8 cellular contexts compared by ENCODE assay signal in the genomic region with DNA sequence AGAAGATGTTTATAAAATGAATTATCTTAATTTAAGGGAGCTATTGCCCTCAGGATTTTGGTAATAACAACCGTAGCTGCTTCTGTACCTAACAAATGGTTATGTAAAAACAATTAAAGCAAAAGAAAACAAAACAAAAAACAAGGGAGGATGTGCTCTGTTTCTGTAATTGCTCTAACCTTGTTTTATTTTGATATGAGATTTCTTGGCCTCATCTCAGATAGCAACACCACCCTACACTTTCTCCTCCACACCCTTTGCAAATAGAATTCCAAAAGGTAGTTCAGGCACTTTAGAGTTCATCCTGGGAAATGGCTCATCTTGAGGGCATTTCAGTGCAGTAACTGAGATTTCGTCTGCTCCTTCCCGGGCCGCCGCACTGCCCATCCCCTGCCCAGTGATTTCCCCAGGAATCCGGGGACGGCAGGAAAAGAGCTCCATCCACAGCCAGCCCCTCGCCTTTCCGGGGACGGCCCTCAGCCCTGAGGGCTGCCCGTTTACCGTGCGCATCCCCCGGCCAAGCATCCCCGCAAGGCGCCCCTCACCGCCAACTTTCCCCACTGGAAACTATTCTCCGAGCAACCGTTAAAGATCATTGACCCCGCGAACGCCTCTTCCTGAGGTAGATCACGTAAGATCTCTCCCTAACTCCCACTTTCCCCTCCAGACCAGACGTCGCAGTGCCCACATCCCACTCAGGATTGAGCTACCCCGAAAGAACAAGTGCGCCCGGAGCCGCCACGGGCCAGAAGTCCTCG. TPM values are rescaled to one million over a fixed set of nuclear protein-coding genes. Genes with fewer than 3 reads are reported as not detected.
DNase-seq lines count a peak whose midpoint lies in the region; ATAC-seq and TF ChIP-seq lines count a peak whose summit lies in the region.

No MANE protein-coding gene starts in this region.

- H3K27me3 Mint-ChIP-seq in chondrocyte (ENCODE audit: low read depth): no peaks in the 10 kb centered on the region

- peaks cover 59% of the 10 kb centered on the region for H3K4me1 Mint-ChIP-seq in chondrocyte (ENCODE audit: low read depth)

- WGBS in lung, 2 donors: 2% methylated on average over 31 of the region's 31 CpGs
- 1 to 2% methylated on average over 22 to 31 of the region's 31 CpGs for WGBS in thyroid gland, 2 donors

- H3K79me2 ChIP-seq in DOHH2 (ENCODE audit: control insufficient read depth, low read length) (peaks cover 68% of the 10 kb centered on the region), Loucy (ENCODE audit: insufficient read depth, low read length) (peaks cover 67% of the 10 kb centered on the region)

- no peak overlapping the region for H2AFZ ChIP-seq in Loucy (ENCODE audit: low read length)

- H3K27me3 ChIP-seq in DOHH2 (ENCODE audit: control insufficient read depth, low read length) (no peaks in the 10 kb centered on the region), Loucy (ENCODE audit: insufficient read depth, low read length, poor library complexity, severe bottlenecking) (no peaks in the 10 kb centered on the region), lung (ENCODE audit: control insufficient read depth, insufficient read depth) (no peaks in the 10 kb centered on the region), thyroid gland (no peaks in the 10 kb centered on the region)

- DNase-seq in chondrocyte (ENCODE audit: low spot score) (no peak), lung (ENCODE audit: low spot score) (no peak), thyroid gland (peak in 1 of 2 donors; percentile 45), activated gamma-delta T cell treated with Interleukin-2 at 50 U/mL for 16 hours (no peak), NCI-H1694 treated with DMSO at 0.1 percent for 48 hours (lab: John Stamatoyannopoulos, UW) (no peak)

- H3K9me3 ChIP-seq in DOHH2 (ENCODE audit: control insufficient read depth, insufficient read depth, low read length) (no peaks in the 10 kb centered on the region), Loucy (ENCODE audit: insufficient read depth, low read depth, low read length) (no peaks in the 10 kb centered on the region), lung (ENCODE audit: control insufficient read depth in 2 of 2, insufficient read depth in 1 of 2, low read length in 1 of 2) (no peaks in the 10 kb centered on the region), thyroid gland (no peaks in the 10 kb centered on the region)

- no peak for TF ChIP-seq CTCF in DOHH2 (IDR thresholded peaks at IDR 0.05; ENCODE audit: low read depth, low read length, poor library complexity, severe bottlenecking)
- no peak for TF ChIP-seq CTCF in Loucy (conservative IDR thresholded peaks at IDR 0.05; ENCODE audit: low read length)
- no peak for TF ChIP-seq CTCF in chondrocyte (IDR thresholded peaks at IDR 0.05)
- no peak for TF ChIP-seq CTCF in lung (IDR thresholded peaks at IDR 0.05; ENCODE audit: control extremely low read depth, extremely low read depth)
- no peak for TF ChIP-seq CTCF in thyroid gland (IDR thresholded peaks at IDR 0.05)

- H3K4me3 ChIP-seq in DOHH2 (ENCODE audit: low read length) (peak overlapping the region; percentile 81), Loucy (ENCODE audit: low read length, poor library complexity, severe bottlenecking) (peak overlapping the region; percentile 77), lung (peak overlapping the region; percentile 99), thyroid gland (replicated peaks in 1 of 3) (peak overlapping the region; percentile 63 to 89 (median 88))

- H4K20me1 ChIP-seq in DOHH2 (ENCODE audit: control insufficient read depth, insufficient read depth, low read depth, low read length) (0 out of 2 replicates have a peak, but pooled peaks cover 3% of the 10 kb centered on the region), Loucy (ENCODE audit: insufficient read depth, low read length, poor library complexity, severe bottlenecking) (peaks cover 41% of the 10 kb centered on the region)

- peak overlapping the region; percentile 95 for H3K9ac ChIP-seq in Loucy (ENCODE audit: low read depth, low read length, poor library complexity, severe bottlenecking)

- peaks cover 51% of the 10 kb centered on the region for H3F3A ChIP-seq in DOHH2 (ENCODE audit: control insufficient read depth, insufficient read depth)
- peaks cover 12% of the 10 kb centered on the region for H3F3A ChIP-seq in Loucy (ENCODE audit: low read depth)

- TF ChIP-seq POLR2A in thyroid gland (IDR thresholded peaks at IDR 0.05): peak in 1 of 2 donors; percentile 46

- H3K9me2 ChIP-seq in DOHH2 (replicated peaks; ENCODE audit: control insufficient read depth, low read length) (no peaks in the 10 kb centered on the region), Loucy (replicated peaks; ENCODE audit: low read depth, low read length) (no peaks in the 10 kb centered on the region)

- H3K4me2 ChIP-seq in DOHH2 (ENCODE audit: low read length) (peak overlapping the region; percentile 76), Loucy (ENCODE audit: low read depth, low read length, poor library complexity, severe bottlenecking) (peak overlapping the region; percentile 83)

- H3K4me3 Mint-ChIP-seq in chondrocyte (ENCODE audit: unreplicated experiment): peak overlapping the region; percentile 89

- intact Hi-C loops in thyroid gland (cut with DNase I): loop anchor here (5.0 kb wide), 1 partner anchor 155 kb away; no protein-coding TSS in a partner anchor

- peak overlapping the region; percentile 91 for H3K27ac Mint-ChIP-seq in chondrocyte (ENCODE audit: unreplicated experiment)

- no peaks in the 10 kb centered on the region for H3K36me3 Mint-ChIP-seq in chondrocyte (ENCODE audit: low read depth)

- peak overlapping the region; percentile 96 for H3K27ac ChIP-seq in DOHH2 (ENCODE audit: low read depth, low read length)
- H3K27ac ChIP-seq in lung (ENCODE audit: low read depth in 1 of 2, low read length in 1 of 2): peak overlapping the region; percentile 79 to 98
- peak overlapping the region; percentile 96 to 99 (median 98) for H3K27ac ChIP-seq in thyroid gland

- H3K36me3 ChIP-seq in DOHH2 (ENCODE audit: control insufficient read depth, low read length) (peaks cover 23% of the 10 kb centered on the region), Loucy (ENCODE audit: insufficient read depth, low read length) (no peaks in the 10 kb centered on the region), lung (ENCODE audit: control insufficient read depth in 2 of 2, insufficient read depth in 2 of 2, low read length in 2 of 2) (no peaks in the 10 kb centered on the region), thyroid gland (no peaks in the 10 kb centered on the region)

- H3K4me1 ChIP-seq in DOHH2 (ENCODE audit: control insufficient read depth, low read length) (peaks cover 63% of the 10 kb centered on the region), Loucy (ENCODE audit: insufficient read depth, low read length, poor library complexity, severe bottlenecking) (peaks cover 37% of the 10 kb centered on the region), lung (ENCODE audit: control insufficient read depth in 2 of 2, insufficient read depth in 2 of 2, low read length in 2 of 2) (peaks cover 0 to 7% of the 10 kb centered on the region in 2 donors), thyroid gland (peaks cover 40 to 51% of the 10 kb centered on the region in 2 donors)

- no peak for ATAC-seq in lung (ENCODE audit: insufficient read depth, low FRiP score)
- no peak for ATAC-seq in GM18868 (IDR thresholded peaks at IDR 0.05; ENCODE audit: unreplicated experiment)

- no peaks in the 10 kb centered on the region for H3K9me3 Mint-ChIP-seq in chondrocyte (ENCODE audit: low read depth)

RNA-seq across cellular contexts. Expression of a gene that starts 1.2 kb away (rescaled TPM):
- 49.4 to 61.2 TPM (median 58.7 TPM) in 3 replicates for total RNA-seq in chondrocyte
- 10 to 100 TPM; 34.5 to 94.3 TPM for total RNA-seq in lung
- polyA plus RNA-seq in lung: 10 to 100 TPM; 16.0 to 24.5 TPM
- total RNA-seq in thyroid gland: 10 to 100 TPM; 55.8 to 78.5 (median 76.0) TPM

RNA-seq across cellular contexts. Expression of a gene that starts 11.9 kb away (rescaled TPM):
- total RNA-seq in chondrocyte (67.0 to 74.6 TPM (median 70.7 TPM) in 3 replicates), lung (100 to 1,000 TPM in 1 of 2 donors, 10 to 100 TPM in 1; 43.2 to 180 TPM), thyroid gland (10 to 100 TPM; 43.5 to 65.6 (median 58.7) TPM)
- polyA plus RNA-seq in lung: 10 to 100 TPM; 11.0 to 23.3 TPM
